Comparison of ENCODE assay signal across 1 cellular context in genomic region chr2:134128746-134129145, GRCh38.
TF ChIP-seq lines count a peak whose summit lies in the region.

No MANE protein-coding gene starts in this region.

TF ChIP-seq in WTC11, 78 proteins besides CTCF, POLR2A, EP300 and RAD21 (continued from another document):
- TF ChIP-seq, protein P1, sequence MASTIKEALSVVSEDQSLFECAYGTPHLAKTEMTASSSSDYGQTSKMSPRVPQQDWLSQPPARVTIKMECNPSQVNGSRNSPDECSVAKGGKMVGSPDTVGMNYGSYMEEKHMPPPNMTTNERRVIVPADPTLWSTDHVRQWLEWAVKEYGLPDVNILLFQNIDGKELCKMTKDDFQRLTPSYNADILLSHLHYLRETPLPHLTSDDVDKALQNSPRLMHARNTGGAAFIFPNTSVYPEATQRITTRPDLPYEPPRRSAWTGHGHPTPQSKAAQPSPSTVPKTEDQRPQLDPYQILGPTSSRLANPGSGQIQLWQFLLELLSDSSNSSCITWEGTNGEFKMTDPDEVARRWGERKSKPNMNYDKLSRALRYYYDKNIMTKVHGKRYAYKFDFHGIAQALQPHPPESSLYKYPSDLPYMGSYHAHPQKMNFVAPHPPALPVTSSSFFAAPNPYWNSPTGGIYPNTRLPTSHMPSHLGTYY (CRISPR knock-in tag; IDR thresholded peaks at IDR 0.05): no peak
- no peak for TF ChIP-seq NR3C1 (CRISPR knock-in tag; conservative IDR thresholded peaks at IDR 0.05; ENCODE audit: low read depth)
- TF ChIP-seq ZNF263 (CRISPR knock-in tag; IDR thresholded peaks at IDR 0.05; ENCODE audit: low read depth): no peak
- TF ChIP-seq ZMAT4 (CRISPR knock-in tag; IDR thresholded peaks at IDR 0.05): no peak
- TF ChIP-seq, protein P2, sequence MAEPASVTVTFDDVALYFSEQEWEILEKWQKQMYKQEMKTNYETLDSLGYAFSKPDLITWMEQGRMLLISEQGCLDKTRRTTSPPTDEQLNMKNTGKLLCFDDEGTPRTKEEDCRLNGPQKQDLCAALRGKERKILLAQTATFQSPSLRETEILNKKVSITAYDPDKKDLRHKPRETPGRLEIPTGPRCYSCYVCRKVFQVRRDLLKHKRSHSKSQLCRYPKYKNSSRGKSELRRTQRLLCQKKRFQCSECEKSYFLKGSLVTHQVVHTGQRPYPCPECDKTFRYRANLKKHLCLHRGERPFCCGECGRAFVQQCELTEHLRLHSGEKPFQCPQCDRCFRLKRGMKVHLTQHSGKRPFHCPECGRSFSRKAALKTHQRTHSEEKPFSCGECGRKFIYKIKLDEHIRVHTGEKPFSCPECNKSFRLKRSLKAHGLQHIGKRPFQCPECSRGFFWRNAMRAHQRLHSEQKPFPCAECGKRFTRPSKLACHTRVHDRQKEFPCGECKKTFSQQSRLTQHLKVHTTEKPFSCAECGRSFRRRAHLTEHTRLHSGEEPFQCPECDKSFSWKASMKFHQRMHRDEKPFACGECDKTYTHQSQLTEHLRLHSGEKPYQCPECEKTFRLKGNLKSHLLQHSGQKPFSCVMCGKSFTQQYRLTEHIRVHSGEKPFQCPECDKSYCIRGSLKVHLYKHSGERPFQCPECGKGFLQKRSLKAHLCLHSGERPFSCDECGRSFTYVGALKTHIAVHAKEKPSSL (CRISPR knock-in tag; conservative IDR thresholded peaks at IDR 0.05): no peak
- no peak for TF ChIP-seq OVOL2 (CRISPR knock-in tag; IDR thresholded peaks at IDR 0.05; ENCODE audit: borderline replicate concordance)
